Comparison of ENCODE assay signal across 8 cellular contexts in genomic region chr17:55420776-55421178, GRCh38. TPM values are rescaled to one million over a fixed set of nuclear protein-coding genes. Genes with fewer than 3 reads are reported as not detected.
A peak's percentile ranks its signal among the peaks of the same experiment; 100 is the strongest.
DNase-seq lines count a peak whose midpoint lies in the region; ATAC-seq and TF ChIP-seq lines count a peak whose summit lies in the region.

No MANE protein-coding gene starts in this region.

- peak overlapping the region; percentile 86 to 89 for H3K27ac Mint-ChIP-seq in T-cell

- peak overlapping the region; percentile 80 for H2AFZ ChIP-seq in hepatocyte

- ATAC-seq in GM21576 (IDR thresholded peaks at IDR 0.05; ENCODE audit: unreplicated experiment) (peak; percentile 20), T-cell (replicated peaks in 1 of 4) (peak in 1 of 4 experiments; percentile 7), HG02610 (IDR thresholded peaks at IDR 0.05; ENCODE audit: unreplicated experiment) (no peak), HG03342 (IDR thresholded peaks at IDR 0.05; ENCODE audit: unreplicated experiment) (no peak)

- H3K9me3 Mint-ChIP-seq in T-cell, result no peaks in the 10 kb centered on the region

- peaks cover 40 to 46% (median 43%) of the 10 kb centered on the region in 3 donors for H3K4me1 Mint-ChIP-seq in T-cell

- H3K36me3 ChIP-seq in ascending aorta (no peaks in the 10 kb centered on the region), hepatocyte (replicated peaks; ENCODE audit: insufficient read depth, low read depth) (no peaks in the 10 kb centered on the region)

- POLR2A ChIA-PET in T-cell (lab: Charles Lee), result no interaction called here

- intact Hi-C loops in ascending aorta (cut with DNase I), result loop anchor here (2.0 to 5.0 kb wide), 5 partner anchors 158 to 520 kb away; partner anchors contain the start of genes HLF, PCTP and TOM1L1

- peak overlapping the region; percentile 71 to 73 for H3K27ac ChIP-seq in ascending aorta
- peak overlapping the region; percentile 90 for H3K27ac ChIP-seq in hepatocyte

- no peaks in the 10 kb centered on the region for H3K9me2 ChIP-seq in hepatocyte (replicated peaks; ENCODE audit: insufficient read depth)

- DNase-seq in ACHN, result peak; percentile 35
- DNase-seq in T-cell, result peak in 32 of 34 experiments; percentile 3 to 48 (median 22)
- DNase-seq in ascending aorta (ENCODE audit: low spot score in 2 of 2), result peak in 1 of 2 donors; percentile 72
- DNase-seq in hepatocyte (ENCODE audit: low spot score), result peak; percentile 47
- no peak for DNase-seq in retinal pigment epithelial cell (ENCODE audit: low read depth)

- peak overlapping the region; percentile 98 for H3K4me2 ChIP-seq in hepatocyte

- H3K4me1 ChIP-seq in ascending aorta (no peaks in the 10 kb centered on the region), hepatocyte (ENCODE audit: insufficient read depth) (peaks cover 4% of the 10 kb centered on the region)

- in situ Hi-C loops in ACHN (cut with HindIII; ENCODE audit: low pct_ligation_motif_present, low pct_unique_long_range_greater_than_20kb, low sequenced_read_pairs), result no loop called here

- H3K27me3 ChIP-seq in ascending aorta (no peaks in the 10 kb centered on the region), hepatocyte (no peaks in the 10 kb centered on the region)

- H3K9me3 ChIP-seq in ascending aorta (no peaks in the 10 kb centered on the region), hepatocyte (ENCODE audit: low read depth) (no peaks in the 10 kb centered on the region)

- peak overlapping the region; percentile 81 to 88 (median 88) for H3K4me3 Mint-ChIP-seq in T-cell

- no peaks in the 10 kb centered on the region for H3K36me3 Mint-ChIP-seq in T-cell

- H3K27me3 Mint-ChIP-seq in T-cell, result peaks cover 16 to 24% of the 10 kb centered on the region in 2 donors

- no peaks in the 10 kb centered on the region for H4K20me1 ChIP-seq in hepatocyte (ENCODE audit: insufficient read depth, poor library complexity, severe bottlenecking)

- WGBS in hepatocyte (ENCODE audit: low lambda C conversion rate, missing lambda C conversion rate), result under 1% methylated on average over 21 of the region's 21 CpGs

- TF ChIP-seq CTCF in ascending aorta (IDR thresholded peaks at IDR 0.05) (no peak), hepatocyte (IDR thresholded peaks at IDR 0.05; ENCODE audit: poor library complexity) (no peak), retinal pigment epithelial cell (conservative IDR thresholded peaks at IDR 0.05; ENCODE audit: low read depth, low read length) (no peak)

- H3K4me3 ChIP-seq in ascending aorta, result peak overlapping the region; percentile 98 to 100
- peak overlapping the region; percentile 95 for H3K4me3 ChIP-seq in hepatocyte
- peak overlapping the region; percentile 84 for H3K4me3 ChIP-seq in retinal pigment epithelial cell (ENCODE audit: low read length)

- H3K79me2 ChIP-seq in hepatocyte, result peaks cover 54% of the 10 kb centered on the region

- CTCF ChIA-PET in T-cell (lab: Charles Lee), result no interaction called here

RNA-seq across cellular contexts. Expression of gene MMD, which starts 0.9 kb away (rescaled TPM):
- total RNA-seq in T-cell (10 to 100 TPM; 12.8 to 26.3 (median 17.5) TPM), ascending aorta (22.9 TPM), hepatocyte (29.5 and 34.7 TPM in 2 replicates)
- polyA plus RNA-seq in hepatocyte, result 19.4 and 26.9 TPM in 2 replicates
